In genomic region chr21:25323356-25323949, GRCh38 we compare ENCODE assay signal across 23 cellular contexts.
"Had no signal": no experiment of that assay in that cellular context is flagged by ENCODE, and none has a peak within 500 bp of the region (broad histone marks: within the 10 kb centered on the region; RNA-seq: fewer than 3 reads in every experiment).

No MANE protein-coding gene starts in this region.

- H3K36me3 Mint-ChIP-seq: activated naive CD4-positive, alpha-beta T cell treated with anti-CD3 and anti-CD28 coated beads, Interleukin-2, amount 50 U/mL, for 72 hours; type B pancreatic cell had no signal

- H3K4me3 Mint-ChIP-seq: activated CD4-positive, alpha-beta T cell treated with anti-CD3 and anti-CD28 coated beads, Interleukin-2, amount 10 ng/mL, durations not matched to agents 24 days and 14 days; activated CD8-positive, alpha-beta T cell treated with anti-CD3 and anti-CD28 coated beads, Interleukin-2, amount 10 ng/mL, durations not matched to agents 7 days and 5 days; neural crest cell; stimulated activated naive CD8-positive, alpha-beta T cell treated with anti-CD3 and anti-CD28 coated beads, Interleukin-15, Interleukin-2, amounts not matched to agents 100 ng/mL and 50 ng/mL, for 24 hours; T-helper 2 cell treated with Interferon-gamma antibody and Interleukin-4, amounts not matched to agents 5 μg/mL and 100 μg/mL, for 36 hours; type B pancreatic cell had no signal

- ATAC-seq: activated CD8-positive, alpha-beta T cell treated with anti-CD3 and anti-CD28 coated beads, Interleukin-2, amount 10 ng/mL, durations not matched to agents 7 days and 5 days; activated naive CD4-positive, alpha-beta T cell treated with anti-CD3 and anti-CD28 coated beads, Interleukin-2, amount 50 U/mL, for 72 hours; left cardiac atrium; right lobe of liver had no signal

- H3K4me1 ChIP-seq: esophagus squamous epithelium, right lobe of liver, spleen, suprapubic skin had no signal

- H3K27me3 ChIP-seq: esophagus squamous epithelium, right lobe of liver, spleen, suprapubic skin had no signal

- H3K4me1 Mint-ChIP-seq: activated CD4-positive, alpha-beta T cell treated with anti-CD3 and anti-CD28 coated beads, Interleukin-2, amount 10 ng/mL, durations not matched to agents 24 days and 14 days had no signal

- H3K4me3 ChIP-seq: esophagus squamous epithelium, lung, right lobe of liver, spleen, suprapubic skin had no signal

- H3K36me3 ChIP-seq: esophagus squamous epithelium, right lobe of liver, spleen, suprapubic skin had no signal

- H3K27ac Mint-ChIP-seq: activated CD4-positive, alpha-beta T cell treated with anti-CD3 and anti-CD28 coated beads, Interleukin-2, amount 10 ng/mL, durations not matched to agents 24 days and 14 days; activated CD8-positive, alpha-beta T cell treated with anti-CD3 and anti-CD28 coated beads, Interleukin-2, amount 10 ng/mL, durations not matched to agents 7 days and 5 days; activated naive CD4-positive, alpha-beta T cell treated with anti-CD3 and anti-CD28 coated beads, Interleukin-2, amount 50 U/mL, for 72 hours; stimulated activated naive CD8-positive, alpha-beta T cell treated with anti-CD3 and anti-CD28 coated beads, Interleukin-15, Interleukin-2, amounts not matched to agents 100 ng/mL and 50 ng/mL, for 24 hours; T-helper 2 cell treated with Interferon-gamma antibody and Interleukin-4, amounts not matched to agents 5 μg/mL and 100 μg/mL, for 36 hours; type B pancreatic cell had no signal

- H3K9me3 ChIP-seq: esophagus squamous epithelium, right lobe of liver, spleen, suprapubic skin had no signal

- DNase-seq: activated CD4-positive, alpha-beta T cell treated with anti-CD3 and anti-CD28 coated beads, Interleukin-2, amount 10 ng/mL, durations not matched to agents 24 days and 14 days; activated CD4-positive, CD25-positive, alpha-beta regulatory T cell; activated CD8-positive, alpha-beta memory T cell treated with anti-CD3 and anti-CD28 coated beads, Interleukin-2, amount 50 U/mL, for 4 hours; activated CD8-positive, alpha-beta T cell treated with anti-CD3 and anti-CD28 coated beads, Interleukin-2, amount 10 ng/mL, durations not matched to agents 7 days and 5 days; activated gamma-delta T cell; activated T-cell treated with anti-CD3 and anti-CD28 coated beads, Interleukin-2, amount 50 U/mL, for 48 hours; caudate nucleus; cortex of kidney; effector CD4-positive, alpha-beta T cell; esophagus squamous epithelium; foreskin melanocyte; head of caudate nucleus; left cardiac atrium; midbrain; right lobe of liver; spleen had no signal

- H3K27me3 Mint-ChIP-seq: type B pancreatic cell had no signal

- H3K9me3 Mint-ChIP-seq: activated CD4-positive, alpha-beta T cell treated with anti-CD3 and anti-CD28 coated beads, Interleukin-2, amount 10 ng/mL, durations not matched to agents 24 days and 14 days; activated naive CD4-positive, alpha-beta T cell treated with anti-CD3 and anti-CD28 coated beads, Interleukin-2, amount 50 U/mL, for 72 hours; neural crest cell; stimulated activated naive CD8-positive, alpha-beta T cell treated with anti-CD3 and anti-CD28 coated beads, Interleukin-15, Interleukin-2, amounts not matched to agents 100 ng/mL and 50 ng/mL, for 24 hours; T-helper 2 cell treated with Interferon-gamma antibody and Interleukin-4, amounts not matched to agents 5 μg/mL and 100 μg/mL, for 36 hours; type B pancreatic cell had no signal

- H3K27ac ChIP-seq: esophagus squamous epithelium, right lobe of liver, spleen, suprapubic skin had no signal
